Comparison of ENCODE assay signal across 1 cellular context in genomic region chr14:49861581-49861922, GRCh38.
TF ChIP-seq lines count a peak whose summit lies in the region.

No MANE protein-coding gene starts in this region.

TF ChIP-seq in GM12878, 131 proteins besides CTCF, POLR2A, EP300 and RAD21:
- TF ChIP-seq SMAD5 (IDR thresholded peaks at IDR 0.05; ENCODE audit: low read depth), result 0 out of 2 replicates have a peak, but pooled peaks have one; percentile 66
- TF ChIP-seq TCF3 (IDR thresholded peaks at IDR 0.05; ENCODE audit: borderline replicate concordance, insufficient read depth, low read depth, low read length), result no peak
- TF ChIP-seq CEBPZ (IDR thresholded peaks at IDR 0.05; ENCODE audit: low read depth, low read length), result no peak
- peak; percentile 41; the same call in 1 of the 2 replicates for TF ChIP-seq NKRF (conservative IDR thresholded peaks at IDR 0.05)
- no peak for TF ChIP-seq REST (IDR thresholded peaks at IDR 0.05; ENCODE audit: low read depth, low read length)
- no peak for TF ChIP-seq ATF2 (IDR thresholded peaks at IDR 0.05; ENCODE audit: low read length)
- no peak for TF ChIP-seq PML (IDR thresholded peaks at IDR 0.05; ENCODE audit: low read length)
- no peak for TF ChIP-seq YBX1 (IDR thresholded peaks at IDR 0.05)
- 0 out of 2 replicates have a peak, but pooled peaks have one; percentile 26 for TF ChIP-seq SREBF2 (IDR thresholded peaks at IDR 0.05; ENCODE audit: low read length)
- no peak for TF ChIP-seq NR2F1 (conservative IDR thresholded peaks at IDR 0.05)
- no peak for TF ChIP-seq E2F8 (IDR thresholded peaks at IDR 0.05; ENCODE audit: low read depth, partially characterized antibody)
- TF ChIP-seq IRF5 (IDR thresholded peaks at IDR 0.05; ENCODE audit: borderline replicate concordance), result no peak
- TF ChIP-seq SPI1 (IDR thresholded peaks at IDR 0.05; ENCODE audit: borderline replicate concordance, insufficient read depth, low read depth, low read length), result peak; percentile 9; the same call in 1 of the 2 replicates
- TF ChIP-seq SRF (IDR thresholded peaks at IDR 0.05; ENCODE audit: low read depth in 2 of 2, low read length in 2 of 2), result peak in 1 of 2 experiments; percentile 89; a peak in 2 of 4 replicates
- TF ChIP-seq CHD1 (IDR thresholded peaks at IDR 0.05; ENCODE audit: low read depth, low read length), result no peak
- peak; percentile 68 for TF ChIP-seq POLR2AphosphoS5 (IDR thresholded peaks at IDR 0.05; ENCODE audit: low read length)
- no peak for TF ChIP-seq GABPA (IDR thresholded peaks at IDR 0.05; ENCODE audit: low read depth)
- TF ChIP-seq ZNF207 (IDR thresholded peaks at IDR 0.05; ENCODE audit: borderline replicate concordance), result no peak
- peak; percentile 53; the same call in 1 of the 2 replicates for TF ChIP-seq SIN3A (IDR thresholded peaks at IDR 0.05; ENCODE audit: low read depth, low read length)
- no peak; the same call in 2 of the 3 replicates for TF ChIP-seq POU2F2 (IDR thresholded peaks at IDR 0.05; ENCODE audit: borderline replicate concordance, low read depth, low read length)
- peak; percentile 80 for TF ChIP-seq E2F4 (IDR thresholded peaks at IDR 0.05; ENCODE audit: low read depth, low read length)
- TF ChIP-seq ZNF24 (IDR thresholded peaks at IDR 0.05), result peak; percentile 23; the same call in 1 of the 2 replicates
- TF ChIP-seq HDGF (IDR thresholded peaks at IDR 0.05), result 0 out of 2 replicates have a peak, but pooled peaks have one; percentile 18
- TF ChIP-seq NRF1 (conservative IDR thresholded peaks at IDR 0.05; ENCODE audit: low read depth, low read length), result no peak
- TF ChIP-seq FOXM1 (IDR thresholded peaks at IDR 0.05; ENCODE audit: low read depth, low read length), result peak; percentile 4; the same call in 1 of the 2 replicates
- TF ChIP-seq ZBTB33 (IDR thresholded peaks at IDR 0.05), result no peak
TF ChIP-seq in GM12878: peak in this region for 11.
